ENCODE assay signal across 19 cellular contexts in genomic region chr11:100875521-100875869, GRCh38.
"Had no signal": no experiment of that assay in that cellular context is flagged by ENCODE, and none has a peak within 500 bp of the region (broad histone marks: within the 10 kb centered on the region; RNA-seq: fewer than 3 reads in every experiment).

No MANE protein-coding gene starts in this region.

- DNase-seq: activated B cell treated with CpG ODN at 0.5 μM for 24 hours; activated CD4-positive, alpha-beta T cell treated with anti-CD3 and anti-CD28 coated beads for 48 hours; activated CD8-positive, alpha-beta T cell treated with anti-CD3 and anti-CD28 coated beads for 36 hours; activated effector memory CD4-positive, alpha-beta T cell treated with anti-CD3 and anti-CD28 coated beads, Interleukin-2, amount 50 U/mL, for 16 hours; activated T-cell treated with anti-CD3 and anti-CD28 coated beads, Interleukin-2, amount 50 U/mL, for 48 hours; adrenal gland; body of pancreas; cortex of kidney; effector CD4-positive, alpha-beta T cell; foreskin melanocyte; naive B cell; stimulated activated CD4-positive, alpha-beta T cell treated with anti-CD3 and anti-CD28 coated beads, Interleukin-4, amount 100 ng/mL, for 24 hours; stimulated activated naive CD4-positive, alpha-beta T cell; T-helper 17 cell; tibial artery had no signal

- H3K9me3 Mint-ChIP-seq: activated CD8-positive, alpha-beta T cell treated with anti-CD3 and anti-CD28 coated beads for 36 hours; activated naive CD4-positive, alpha-beta T cell treated with anti-CD3 and anti-CD28 coated beads, Interleukin-2, amount 50 U/mL, for 24 hours had no signal

- H3K4me3 Mint-ChIP-seq: activated B cell treated with CpG ODN at 0.5 μM for 24 hours; activated CD8-positive, alpha-beta T cell treated with anti-CD3 and anti-CD28 coated beads for 36 hours; activated naive CD4-positive, alpha-beta T cell treated with anti-CD3 and anti-CD28 coated beads, Interleukin-2, amount 50 U/mL, for 24 hours; naive B cell; T-helper 17 cell had no signal

- H3K36me3 ChIP-seq: adrenal gland, neutrophil, tibial artery, vagina had no signal

- H3K4me1 ChIP-seq: adrenal gland, body of pancreas, vagina had no signal

- H3K27me3 ChIP-seq: adrenal gland, body of pancreas, neutrophil, tibial artery, vagina had no signal

- H3K4me1 Mint-ChIP-seq: activated B cell treated with CpG ODN at 0.5 μM for 24 hours; activated naive CD4-positive, alpha-beta T cell treated with anti-CD3 and anti-CD28 coated beads, Interleukin-2, amount 50 U/mL, for 24 hours; T-helper 17 cell had no signal

- H3K9me3 ChIP-seq: adrenal gland, body of pancreas, neutrophil, tibial artery, vagina had no signal

- H3K27me3 Mint-ChIP-seq: activated B cell treated with CpG ODN at 0.5 μM for 24 hours; activated CD8-positive, alpha-beta T cell treated with anti-CD3 and anti-CD28 coated beads for 36 hours; activated naive CD4-positive, alpha-beta T cell treated with anti-CD3 and anti-CD28 coated beads, Interleukin-2, amount 50 U/mL, for 24 hours; naive B cell; T-helper 17 cell had no signal

- H3K36me3 Mint-ChIP-seq: activated naive CD4-positive, alpha-beta T cell treated with anti-CD3 and anti-CD28 coated beads, Interleukin-2, amount 50 U/mL, for 24 hours had no signal

- H3K27ac Mint-ChIP-seq: activated B cell treated with CpG ODN at 0.5 μM for 24 hours; activated CD8-positive, alpha-beta T cell treated with anti-CD3 and anti-CD28 coated beads for 36 hours; activated naive CD4-positive, alpha-beta T cell treated with anti-CD3 and anti-CD28 coated beads, Interleukin-2, amount 50 U/mL, for 24 hours; T-helper 17 cell had no signal

- H3K4me3 ChIP-seq: adrenal gland, body of pancreas, lung, tibial artery, vagina had no signal

- H3K27ac ChIP-seq: body of pancreas, neutrophil, vagina had no signal
